ENCODE assay signal across 30 cellular contexts in the genomic region with DNA sequence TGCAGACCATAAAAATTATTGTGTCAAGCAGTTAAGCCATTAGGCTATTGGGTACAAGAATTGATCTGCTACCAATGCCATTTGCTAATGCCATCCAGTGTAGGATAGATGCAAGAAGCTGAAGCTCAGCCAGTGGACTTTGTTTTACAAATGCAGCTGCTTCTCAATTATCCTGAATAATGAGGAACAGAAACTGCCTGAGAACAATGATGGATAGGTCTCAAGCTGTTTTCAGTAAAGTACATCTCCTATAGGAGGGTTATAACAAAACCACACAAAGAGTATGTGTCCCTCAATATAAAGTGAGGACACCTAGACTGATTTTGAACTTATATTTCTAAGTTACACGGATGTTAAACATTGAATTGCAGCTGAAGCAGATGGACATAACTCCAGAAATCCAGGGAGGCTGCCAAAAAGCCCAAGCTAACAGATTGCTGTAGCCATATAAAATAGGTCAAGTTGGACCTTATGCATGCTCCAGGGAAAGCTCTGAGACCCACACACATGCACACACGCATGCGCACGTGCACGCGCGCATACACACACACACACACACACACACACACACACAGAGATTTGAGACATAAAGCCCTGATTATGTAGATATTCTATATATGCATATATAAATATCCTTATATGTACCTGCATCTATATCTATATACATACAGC.
A peak's percentile ranks its signal among the peaks of the same experiment; 100 is the strongest.
DNase-seq lines count a peak whose midpoint lies in the region; ATAC-seq and TF ChIP-seq lines count a peak whose summit lies in the region.
"Had no signal": no experiment of that assay in that cellular context is flagged by ENCODE, and none has a peak within 500 bp of the region (broad histone marks: within the 10 kb centered on the region; RNA-seq: fewer than 3 reads in every experiment).

No MANE protein-coding gene starts in this region.

- no peak overlapping the region for H2AK5ac ChIP-seq in H9 (ENCODE audit: insufficient read length, low read length)

- H4K20me1 ChIP-seq in H9 (ENCODE audit: control insufficient read depth, insufficient read depth, insufficient read length), result no peaks in the 10 kb centered on the region

- H3K36me3 ChIP-seq in adipocyte (ENCODE audit: control insufficient read depth, insufficient read depth, low read length, severe bottlenecking), result no peaks in the 10 kb centered on the region
- H3K36me3 ChIP-seq: adrenal gland, brain microvascular endothelial cell, ovary, right atrium auricular region, thoracic aorta had no signal

- no peak overlapping the region for H3K27ac ChIP-seq in H9 (ENCODE audit: insufficient read length, low read depth, low read length)
- H3K27ac ChIP-seq: adrenal gland, brain microvascular endothelial cell, coronary artery, ovary, right atrium auricular region, SK-N-MC, thoracic aorta had no signal

- peaks cover 3 to 15% of the 10 kb centered on the region in 2 experiments; a peak in 2 of 5 replicates for H3K9me3 Mint-ChIP-seq in H9
- H3K9me3 Mint-ChIP-seq: activated T-cell treated with anti-CD3 and anti-CD28 coated beads, Interleukin-2, amount 50 U/mL, for 4 hours; natural killer cell; T-helper 1 cell treated with Interleukin-12 subunit alpha and Interleukin-12 subunit beta and Interleukin-4 antibody, amounts not matched to agents 30 μg/mL and 1 μg/mL, for 36 hours had no signal

- no peak overlapping the region for H2BK5ac ChIP-seq in H9 (ENCODE audit: insufficient read length, low read length)

- no peak overlapping the region for H4K91ac ChIP-seq in H9 (ENCODE audit: insufficient read length, low read depth, low read length)

- no peak overlapping the region for H2BK20ac ChIP-seq in H9 (ENCODE audit: low read depth, low read length, poor library complexity, severe bottlenecking)

- no peaks in the 10 kb centered on the region for H3K79me1 ChIP-seq in H9 (ENCODE audit: insufficient read depth, low read depth, low read length, poor library complexity, severe bottlenecking)

- H3K9ac ChIP-seq in H9 (ENCODE audit: extremely low read depth, insufficient read length, low read length) (no peak overlapping the region), adipocyte (ENCODE audit: low read length) (no peak overlapping the region)

- H3K56ac ChIP-seq in H9 (ENCODE audit: insufficient read length, low read depth, low read length), result no peak overlapping the region

- H4K5ac ChIP-seq in H9 (ENCODE audit: insufficient read length, low read depth, low read length), result no peak overlapping the region

- H2AFZ ChIP-seq in H9 (ENCODE audit: low read length), result no peak overlapping the region

- H3K4me1 Mint-ChIP-seq in H9, result peaks cover 15 to 21% of the 10 kb centered on the region in 2 experiments
- H3K4me1 Mint-ChIP-seq: natural killer cell had no signal

- no peak overlapping the region for H3T11ph ChIP-seq in H9 (ENCODE audit: low read length)

- no peak overlapping the region for H3K4ac ChIP-seq in H9 (ENCODE audit: low read depth, low read length)

- H3K79me2 ChIP-seq in H9 (ENCODE audit: insufficient read depth, low read length), result no peaks in the 10 kb centered on the region

- H3K4me3 ChIP-seq in adipocyte (ENCODE audit: low read length), result no peak overlapping the region
- H3K4me3 ChIP-seq: adrenal gland, coronary artery, ovary, right atrium auricular region, SK-N-MC, thoracic aorta had no signal

- H3K4me1 ChIP-seq in H9 (ENCODE audit: insufficient read depth, low read length), result peaks cover 7% of the 10 kb centered on the region; the same call in 1 of the 2 replicates
- peaks cover 11% of the 10 kb centered on the region for H3K4me1 ChIP-seq in adipocyte (ENCODE audit: control insufficient read depth, insufficient read depth, low read length)
- H3K4me1 ChIP-seq: adrenal gland had no signal

- H2BK12ac ChIP-seq in H9 (ENCODE audit: insufficient read length, low read depth, low read length), result no peak overlapping the region

- H3K4me3 Mint-ChIP-seq in H9, result no peak overlapping the region
- H3K4me3 Mint-ChIP-seq: activated T-cell treated with anti-CD3 and anti-CD28 coated beads, Interleukin-2, amount 50 U/mL, for 4 hours; natural killer cell; stimulated activated naive B cell treated with anti-CD40 and anti-IgM and Interleukin-4, amounts not matched to agents 10 μg/mL and 1 μg/mL and 100 μg/mL, for 72 hours; T-helper 1 cell treated with Interleukin-12 subunit alpha and Interleukin-12 subunit beta and Interleukin-4 antibody, amounts not matched to agents 30 μg/mL and 1 μg/mL, for 36 hours had no signal

- 0 out of 7 replicates have a peak overlapping the region, but pooled peaks of 2 of the 3 experiments have one; percentile 39 to 44 for H3K27ac Mint-ChIP-seq in H9
- H3K27ac Mint-ChIP-seq: natural killer cell; stimulated activated naive B cell treated with anti-CD40 and anti-IgM and Interleukin-4, amounts not matched to agents 10 μg/mL and 1 μg/mL and 100 μg/mL, for 72 hours; T-helper 1 cell treated with Interleukin-12 subunit alpha and Interleukin-12 subunit beta and Interleukin-4 antibody, amounts not matched to agents 30 μg/mL and 1 μg/mL, for 36 hours had no signal

- H3K4me2 ChIP-seq in H9 (ENCODE audit: insufficient read depth, insufficient read length, low read length), result no peak overlapping the region

- H4K8ac ChIP-seq in H9 (replicated peaks; ENCODE audit: insufficient read length, low read depth, low read length), result no peak overlapping the region

- no peaks in the 10 kb centered on the region; the same call in 1 of the 2 replicates for H3K27me3 Mint-ChIP-seq in H9 (ENCODE audit: low read depth)

- H3K9me3 ChIP-seq in H9 (ENCODE audit: control insufficient read depth, low read depth, low read length) (no peaks in the 10 kb centered on the region), adipocyte (ENCODE audit: control insufficient read depth, low read length) (no peaks in the 10 kb centered on the region)
- H3K9me3 ChIP-seq: adrenal gland, ovary, right atrium auricular region, thoracic aorta had no signal

- H3K23ac ChIP-seq in H9 (ENCODE audit: insufficient read length, low read depth, low read length), result no peak overlapping the region

- no peak overlapping the region for H2BK15ac ChIP-seq in H9 (ENCODE audit: low read depth, low read length)

- no peak overlapping the region for H3K18ac ChIP-seq in H9 (ENCODE audit: insufficient read length, low read depth, low read length)

- DNase-seq in H9 (no peak), NCI-H146 treated with DMSO at 0.1 percent for 48 hours (lab: John Stamatoyannopoulos, UW; ENCODE audit: unreplicated experiment) (peak; percentile 54), adipocyte (ENCODE audit: low read depth) (peak; percentile 18), retina (peak; percentile 14), NCI-H2171 treated with DMSO at 0.1 percent for 48 hours (lab: John Stamatoyannopoulos, UW) (no peak)
- DNase-seq: activated naive CD4-positive, alpha-beta T cell; activated T-cell treated with anti-CD3 and anti-CD28 coated beads, Interleukin-2, amount 50 U/mL, for 4 hours; adrenal gland; brain microvascular endothelial cell; foreskin melanocyte; GOT3; hippocampal formation; islet precursor cell; KG1; left ventricle myocardium superior; natural killer cell; NCI-H1048; NCI-H2029 treated with DMSO at 0.1 percent for 48 hours; ovary; stimulated activated CD4-positive, alpha-beta T cell treated with anti-CD3 and anti-CD28 coated beads, Interleukin-12 subunit alpha, Interleukin-12 subunit beta, amount 100 ng/mL, for 4 hours; stimulated activated CD4-positive, alpha-beta T cell treated with anti-CD3 and anti-CD28 coated beads, Interleukin-4, amount 100 ng/mL, for 24 hours; stimulated activated naive B cell treated with anti-CD40 and anti-IgM and Interleukin-4, amounts not matched to agents 10 μg/mL and 1 μg/mL and 100 μg/mL, for 72 hours had no signal

- H2BK120ac ChIP-seq in H9 (ENCODE audit: low read depth, low read length, poor library complexity, severe bottlenecking), result no peak overlapping the region

- no CpG with 5 or more reads among the region's 7 CpGs for WGBS in H9 (ENCODE audit: extremely low coverage, insufficient read length, low lambda C conversion rate)

- H3K14ac ChIP-seq in H9 (ENCODE audit: insufficient read depth, low read length), result no peak overlapping the region

- no peak for TF ChIP-seq CTCF in H9 (conservative IDR thresholded peaks at IDR 0.05)

- H3K27me3 ChIP-seq in H9 (ENCODE audit: insufficient read depth, low read length) (no peaks in the 10 kb centered on the region), adipocyte (replicated peaks; ENCODE audit: control insufficient read depth, insufficient read depth, low read length) (no peaks in the 10 kb centered on the region)
- H3K27me3 ChIP-seq: adrenal gland, brain microvascular endothelial cell, ovary, right atrium auricular region had no signal

- ATAC-seq in HG03135 (IDR thresholded peaks at IDR 0.05; ENCODE audit: unreplicated experiment), result no peak
- ATAC-seq in activated CD4-positive, CD25-positive, alpha-beta regulatory T cell treated with anti-CD3 and anti-CD28 coated beads, Interleukin-2, amount 50 U/mL, for 24 hours, result no peak
- ATAC-seq: activated T-cell treated with anti-CD3 and anti-CD28 coated beads, Interleukin-2, amount 50 U/mL, for 4 hours; esophagus mucosa; natural killer cell; stimulated activated naive B cell treated with anti-CD40 and anti-IgM and Interleukin-4, amounts not matched to agents 10 μg/mL and 1 μg/mL and 100 μg/mL, for 72 hours had no signal

- no peaks in the 10 kb centered on the region for H3K23me2 ChIP-seq in H9 (ENCODE audit: insufficient read length, low read depth, low read length, poor library complexity, severe bottlenecking)

- H3K36me3 Mint-ChIP-seq in H9 (ENCODE audit: insufficient read depth in 1 of 3, low read depth in 3 of 3), result peaks cover 0 to 13% (median 12%) of the 10 kb centered on the region in 3 experiments; a peak in 4 of 7 replicates
- H3K36me3 Mint-ChIP-seq: natural killer cell; stimulated activated naive B cell treated with anti-CD40 and anti-IgM and Interleukin-4, amounts not matched to agents 10 μg/mL and 1 μg/mL and 100 μg/mL, for 72 hours had no signal

Comparison
In these comparisons a context has a peak if more than half of its experiments do, and no peak if none do; other contexts are left out.
1. DNase-seq: peak in NCI-H146 treated with DMSO at 0.1 percent for 48 hours (single experiment), adipocyte (single experiment) and retina (single experiment); none in H9 (single experiment) and NCI-H2171 treated with DMSO at 0.1 percent for 48 hours (single experiment).